8 cellular contexts compared by ENCODE assay signal in genomic region chr7:76262683-76263402, GRCh38. TPM values are rescaled to one million over a fixed set of nuclear protein-coding genes. Genes with fewer than 3 reads are reported as not detected.
A peak's percentile ranks its signal among the peaks of the same experiment; 100 is the strongest.
DNase-seq lines count a peak whose midpoint lies in the region; ATAC-seq and TF ChIP-seq lines count a peak whose summit lies in the region.

No MANE protein-coding gene starts in this region.

- H3K4me1 ChIP-seq in cardiac muscle cell (ENCODE audit: low read depth) = no peaks in the 10 kb centered on the region
- peaks cover 7% of the 10 kb centered on the region for H3K4me1 ChIP-seq in prostate gland (replicated peaks)

- no peaks in the 10 kb centered on the region for H3K9me3 ChIP-seq in cardiac muscle cell (ENCODE audit: low read depth)
- H3K9me3 ChIP-seq in prostate gland = no peaks in the 10 kb centered on the region

- H3K36me3 ChIP-seq in cardiac muscle cell (no peaks in the 10 kb centered on the region), prostate gland (no peaks in the 10 kb centered on the region)

- H3K4me3 ChIP-seq in cardiac muscle cell (no peak overlapping the region), prostate gland (no peak overlapping the region)

- ATAC-seq in GM19397 (IDR thresholded peaks at IDR 0.05; ENCODE audit: unreplicated experiment) = no peak
- ATAC-seq in GM18505 (IDR thresholded peaks at IDR 0.05; ENCODE audit: unreplicated experiment) = no peak

- no peak for TF ChIP-seq POLR2A in prostate gland (IDR thresholded peaks at IDR 0.05)
- TF ChIP-seq POLR2A in GM18505 (IDR thresholded peaks at IDR 0.05; ENCODE audit: borderline replicate concordance, extremely low read depth, insufficient read depth, insufficient read length) = no peak

- intact Hi-C loops in prostate gland (cut with DNase I) = loop anchor here (5.0 kb wide), 1 partner anchor 86 kb away; no protein-coding TSS in a partner anchor

- POLR2A ChIA-PET in HEK293T (lab: Yijun Ruan, JAX) = interaction anchor here (0.6 to 1.3 kb wide), 5 partner anchors 28 to 97 kb away, joined by 3 to 4 read pairs (median 3); no protein-coding TSS in a partner anchor

- H3K27ac ChIP-seq in cardiac muscle cell = no peak overlapping the region
- H3K27ac ChIP-seq in prostate gland = no peak overlapping the region

- peak; percentile 94 for DNase-seq in DMS 273 (lab: John Stamatoyannopoulos, UW; ENCODE audit: unreplicated experiment)
- DNase-seq in HEK293T (ENCODE audit: extremely low spot score) = peak; percentile 59
- peak; percentile 43 for DNase-seq in NCI-H526 treated with DMSO at 0.1 percent for 48 hours (lab: John Stamatoyannopoulos, UW)
- peak; percentile 32 for DNase-seq in activated naive CD4-positive, alpha-beta T cell treated with anti-CD3 and anti-CD28 coated beads, Interleukin-2, amount 50 U/mL, for 16 hours
- DNase-seq in cardiac muscle cell (ENCODE audit: low read depth in 1 of 2, low spot score in 1 of 2) = peak; percentile 80
- DNase-seq in prostate gland (ENCODE audit: low spot score) = peak; percentile 51

- peak; percentile 91 for TF ChIP-seq CTCF in cardiac muscle cell (IDR thresholded peaks at IDR 0.05; ENCODE audit: low read depth, low read length)
- peak; percentile 27 to 65 (median 62) for TF ChIP-seq CTCF in prostate gland (IDR thresholded peaks at IDR 0.05)

- CTCF ChIA-PET in HEK293T (lab: Yijun Ruan, JAX) = interaction anchor here (0.5 to 2.8 kb wide), 18 partner anchors 8 to 640 kb away, joined by 3 to 15 read pairs (median 4); partner anchors contain the start of gene ZP3

- peaks cover 14% of the 10 kb centered on the region for H3K27me3 ChIP-seq in cardiac muscle cell
- no peaks in the 10 kb centered on the region for H3K27me3 ChIP-seq in prostate gland (replicated peaks; ENCODE audit: insufficient read depth)

- WGBS in prostate gland = 63% methylated on average over 7 of the region's 7 CpGs

TF ChIP-seq in HEK293T, 16 proteins besides CTCF, POLR2A, EP300 and RAD21:
- TF ChIP-seq SP1 (IDR thresholded peaks at IDR 0.05) = no peak

RNA-seq across cellular contexts. Expression of gene HSPB1, which starts 39.6 kb away (rescaled TPM):
- 1,267 and 1,807 TPM in 2 replicates for total RNA-seq in cardiac muscle cell
- polyA plus RNA-seq in cardiac muscle cell = 2,642 and 3,793 TPM in 2 replicates
- total RNA-seq in prostate gland = 100 to 1,000 TPM; 781 to 833 TPM

Comparison
In these comparisons a context has a peak if more than half of its experiments do, and no peak if none do; other contexts are left out.
1. DNase-seq: peak in every context shown above with its lines; median percentile 94 in DMS 273; 80 in cardiac muscle cell; 59 in HEK293T; 51 in prostate gland; 43 in NCI-H526 treated with DMSO at 0.1 percent for 48 hours; 32 in activated naive CD4-positive, alpha-beta T cell treated with anti-CD3 and anti-CD28 coated beads, Interleukin-2, amount 50 U/mL, for 16 hours.